In the genomic region with DNA sequence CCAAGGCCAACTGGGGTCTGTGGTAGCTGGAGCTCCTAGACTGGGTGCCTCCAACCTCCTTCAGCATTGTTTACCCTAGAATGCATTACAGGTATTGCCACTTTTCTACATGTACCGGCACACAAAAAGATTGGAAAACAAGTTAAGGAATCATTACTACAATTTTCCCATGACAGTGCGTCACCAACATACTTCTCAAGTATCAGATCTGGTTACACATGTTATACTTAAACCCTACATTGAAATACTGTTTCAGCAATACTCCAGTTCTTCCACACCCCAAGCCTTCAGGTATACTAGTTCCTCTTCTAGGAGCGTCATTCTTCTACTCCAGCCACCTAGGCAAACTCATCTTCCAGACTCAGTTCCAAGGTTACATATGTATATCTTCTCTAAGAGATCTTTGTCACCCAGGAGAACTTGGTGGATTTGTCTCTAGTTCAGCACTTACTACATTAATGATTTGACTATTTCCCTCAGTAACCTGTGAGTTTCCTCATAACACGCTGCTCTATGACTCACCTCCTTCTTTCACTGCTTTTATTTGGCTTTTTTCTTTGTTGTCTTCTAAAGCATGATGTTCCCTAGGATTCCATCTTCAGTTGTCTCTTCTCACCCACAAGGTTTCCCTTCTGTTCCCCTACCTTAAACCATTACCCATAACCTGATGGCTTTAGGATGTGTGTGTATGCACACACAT, we compare ENCODE assay signal across 23 cellular contexts.
"Had no signal": no experiment of that assay in that cellular context is flagged by ENCODE, and none has a peak within 500 bp of the region (broad histone marks: within the 10 kb centered on the region; RNA-seq: fewer than 3 reads in every experiment).

No MANE protein-coding gene starts in this region.

- DNase-seq: activated CD4-positive, alpha-beta T cell treated with anti-CD3 and anti-CD28 coated beads for 1 hour; activated CD8-positive, alpha-beta memory T cell treated with anti-CD3 and anti-CD28 coated beads for 24 hours; activated CD8-positive, alpha-beta memory T cell treated with anti-CD3 and anti-CD28 coated beads, Interleukin-2, amount 50 U/mL, for 4 hours; activated naive CD4-positive, alpha-beta T cell; activated T-cell treated with anti-CD3 and anti-CD28 coated beads, Interleukin-2, amount 50 U/mL, for 4 hours; amygdala; effector memory CD4-positive, alpha-beta T cell; foreskin fibroblast; left lung; natural killer cell; stimulated activated CD4-positive, alpha-beta T cell treated with anti-CD3 and anti-CD28 coated beads, Interleukin-12 subunit alpha, Interleukin-12 subunit beta, amount 100 ng/mL, for 4 hours; substantia nigra; T-cell; thyroid gland; WERI-Rb-1 had no signal

- H3K27ac ChIP-seq: cardiac muscle cell, left lung, right atrium auricular region, thyroid gland, WERI-Rb-1 had no signal

- ATAC-seq: activated T-cell treated with anti-CD3 and anti-CD28 coated beads, Interleukin-2, amount 50 U/mL, for 4 hours; left lung; natural killer cell; T-cell had no signal

- H3K4me1 Mint-ChIP-seq: natural killer cell, T-cell had no signal

- H3K4me1 ChIP-seq: left lung, right atrium auricular region, thyroid gland had no signal

- H3K9me3 Mint-ChIP-seq: activated T-cell treated with anti-CD3 and anti-CD28 coated beads, Interleukin-2, amount 50 U/mL, for 4 hours; activated T-helper 2 cell treated with anti-CD3 and anti-CD28 coated beads, Interferon-gamma antibody, Interleukin-2, Interleukin-4, amounts not matched to agents 10 μg/mL and 5 μg/mL and 100 μg/mL, durations not matched to agents 14 hours and 24 hours and 36 hours; natural killer cell; T-cell; T-helper 2 cell treated with Interferon-gamma antibody and Interleukin-4, amounts not matched to agents 5 μg/mL and 100 μg/mL, for 36 hours had no signal

- H3K4me3 Mint-ChIP-seq: activated naive CD8-positive, alpha-beta T cell; activated T-cell treated with anti-CD3 and anti-CD28 coated beads, Interleukin-2, amount 50 U/mL, for 4 hours; mesothelial cell of epicardium; natural killer cell; stimulated activated naive CD8-positive, alpha-beta T cell treated with anti-CD3 and anti-CD28 coated beads, Interleukin-15, Interleukin-2, amounts not matched to agents 100 ng/mL and 50 ng/mL, for 24 hours; T-cell; T-helper 2 cell treated with Interferon-gamma antibody and Interleukin-4, amounts not matched to agents 5 μg/mL and 100 μg/mL, for 36 hours had no signal

- H3K27me3 Mint-ChIP-seq: activated naive CD8-positive, alpha-beta T cell; progenitor cell of endocrine pancreas; stimulated activated naive CD8-positive, alpha-beta T cell treated with anti-CD3 and anti-CD28 coated beads, Interleukin-15, Interleukin-2, amounts not matched to agents 100 ng/mL and 50 ng/mL, for 24 hours; T-cell had no signal

- H3K27ac Mint-ChIP-seq: activated naive CD8-positive, alpha-beta T cell; activated T-helper 2 cell treated with anti-CD3 and anti-CD28 coated beads, Interferon-gamma antibody, Interleukin-2, Interleukin-4, amounts not matched to agents 10 μg/mL and 5 μg/mL and 100 μg/mL, durations not matched to agents 14 hours and 24 hours and 36 hours; mesothelial cell of epicardium; natural killer cell; progenitor cell of endocrine pancreas; stimulated activated naive CD8-positive, alpha-beta T cell treated with anti-CD3 and anti-CD28 coated beads, Interleukin-15, Interleukin-2, amounts not matched to agents 100 ng/mL and 50 ng/mL, for 24 hours; T-cell; T-helper 2 cell treated with Interferon-gamma antibody and Interleukin-4, amounts not matched to agents 5 μg/mL and 100 μg/mL, for 36 hours had no signal

- H3K27me3 ChIP-seq: cardiac muscle cell, left lung, right atrium auricular region, thyroid gland had no signal

- H3K36me3 Mint-ChIP-seq: natural killer cell had no signal
